8 cellular contexts compared by ENCODE assay signal in the genomic region with DNA sequence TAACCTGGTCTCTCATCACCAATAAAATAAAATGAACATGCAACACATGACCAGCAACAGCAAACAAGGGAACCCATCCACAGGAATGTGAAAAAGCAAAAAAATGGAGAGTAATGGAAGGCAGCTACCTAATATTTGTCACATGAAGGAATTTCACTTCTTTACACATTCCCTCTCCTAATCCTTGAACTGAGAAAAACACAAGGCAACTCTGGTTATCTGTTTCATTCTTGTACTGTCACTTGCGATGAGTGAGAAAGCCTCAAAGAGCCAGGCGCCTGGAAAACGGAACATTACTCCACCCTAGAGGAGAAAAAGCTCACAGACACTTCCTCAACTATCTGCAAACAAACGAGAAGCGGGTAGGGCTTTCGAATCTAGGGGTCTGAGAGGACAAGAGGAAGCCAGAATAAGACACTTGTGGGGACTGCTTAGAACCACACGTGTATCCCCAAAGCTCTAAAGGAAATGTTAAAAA. TPM values are rescaled to one million over a fixed set of nuclear protein-coding genes. Genes with fewer than 3 reads are reported as not detected.
DNase-seq lines count a peak whose midpoint lies in the region; ATAC-seq and TF ChIP-seq lines count a peak whose summit lies in the region.

No MANE protein-coding gene starts in this region.

- H3K27me3 Mint-ChIP-seq in stimulated activated naive CD8-positive, alpha-beta T cell treated with anti-CD3 and anti-CD28 coated beads, Interleukin-15, Interleukin-2, amounts not matched to agents 100 ng/mL and 50 ng/mL, for 24 hours: no peaks in the 10 kb centered on the region

- peak; percentile 92 for DNase-seq in CD1c-positive myeloid dendritic cell (ENCODE audit: extremely low spot score)
- peak; percentile 88 for DNase-seq in NOMO-1 treated with dmso at 0.1 percent for 144 hours (lab: John Stamatoyannopoulos, UW; ENCODE audit: unreplicated experiment)
- peak; percentile 48 for DNase-seq in brain pericyte (ENCODE audit: low read depth, low spot score)
- no peak for DNase-seq in kidney epithelial cell (ENCODE audit: low read depth)
- no peak for DNase-seq in NK-92 treated with Interleukin-12 subunit alpha and Interleukin-12 subunit beta, amount 100 ng/mL, for 24 hours (lab: John Stamatoyannopoulos, UW)
- DNase-seq in cerebellum (ENCODE audit: low spot score): no peak

- no peak overlapping the region for H3K27ac Mint-ChIP-seq in stimulated activated naive CD8-positive, alpha-beta T cell treated with anti-CD3 and anti-CD28 coated beads, Interleukin-15, Interleukin-2, amounts not matched to agents 100 ng/mL and 50 ng/mL, for 24 hours

- no peaks in the 10 kb centered on the region for H3K9me3 Mint-ChIP-seq in stimulated activated naive CD8-positive, alpha-beta T cell treated with anti-CD3 and anti-CD28 coated beads, Interleukin-15, Interleukin-2, amounts not matched to agents 100 ng/mL and 50 ng/mL, for 24 hours

- TF ChIP-seq CTCF in kidney epithelial cell (IDR thresholded peaks at IDR 0.05; ENCODE audit: insufficient read depth, low read length, poor library complexity, severe bottlenecking): peak; percentile 56

- peak; percentile 60 for ATAC-seq in GM21515 (IDR thresholded peaks at IDR 0.05; ENCODE audit: unreplicated experiment)

- H3K4me1 Mint-ChIP-seq in stimulated activated naive CD8-positive, alpha-beta T cell treated with anti-CD3 and anti-CD28 coated beads, Interleukin-15, Interleukin-2, amounts not matched to agents 100 ng/mL and 50 ng/mL, for 24 hours (ENCODE audit: low read depth): peaks cover 23% of the 10 kb centered on the region

- H3K36me3 Mint-ChIP-seq in stimulated activated naive CD8-positive, alpha-beta T cell treated with anti-CD3 and anti-CD28 coated beads, Interleukin-15, Interleukin-2, amounts not matched to agents 100 ng/mL and 50 ng/mL, for 24 hours (ENCODE audit: low read depth): no peaks in the 10 kb centered on the region

- no peak overlapping the region for H3K4me3 ChIP-seq in kidney epithelial cell (ENCODE audit: low read depth, low read length)

- H3K36me3 ChIP-seq in kidney epithelial cell (ENCODE audit: control insufficient read depth, insufficient read depth, low read length): no peaks in the 10 kb centered on the region

- peak overlapping the region; percentile 35 for H3K4me3 Mint-ChIP-seq in stimulated activated naive CD8-positive, alpha-beta T cell treated with anti-CD3 and anti-CD28 coated beads, Interleukin-15, Interleukin-2, amounts not matched to agents 100 ng/mL and 50 ng/mL, for 24 hours

- no peaks in the 10 kb centered on the region for H3K27me3 ChIP-seq in kidney epithelial cell (ENCODE audit: control insufficient read depth, insufficient read depth, low read length)

RNA-seq across cellular contexts. Expression of gene HSF2BP, which starts 13.8 kb away (rescaled TPM):
- total RNA-seq in kidney epithelial cell (3.4 and 3.5 TPM in 2 replicates), cerebellum (2.5 TPM)

RNA-seq across cellular contexts. Expression of gene RRP1B, which starts 13.9 kb away (rescaled TPM):
- total RNA-seq in kidney epithelial cell (44.7 and 47.4 TPM in 2 replicates), cerebellum (18.7 TPM)

Comparison
In these comparisons a context has a peak if more than half of its experiments do, and no peak if none do; other contexts are left out.
1. DNase-seq: peak in CD1c-positive myeloid dendritic cell (single experiment), NOMO-1 treated with dmso at 0.1 percent for 144 hours (single experiment) and brain pericyte (single experiment); none in kidney epithelial cell (single experiment), NK-92 treated with Interleukin-12 subunit alpha and Interleukin-12 subunit beta, amount 100 ng/mL, for 24 hours (single experiment) and cerebellum (single experiment).